Comparison of ENCODE assay signal across 1 cellular context in genomic region chr21:36966846-36967657, GRCh38.
TF ChIP-seq lines count a peak whose summit lies in the region.

No MANE protein-coding gene starts in this region.

TF ChIP-seq in SK-N-SH, 30 proteins besides CTCF, POLR2A, EP300 and RAD21 (continued from another document):
- TF ChIP-seq REST (IDR thresholded peaks at IDR 0.05; ENCODE audit: low read depth, low read length), result no peak
